Comparison of ENCODE assay signal across 1 cellular context in genomic region chr13:21055016-21055415, GRCh38.
TF ChIP-seq lines count a peak whose summit lies in the region.

No MANE protein-coding gene starts in this region.

TF ChIP-seq in SK-N-SH treated with all-trans-retinoic acid at 6 μM for 48 hours, 23 proteins besides CTCF, POLR2A, EP300 and RAD21 (continued from another document):
- TF ChIP-seq CREB5 (CRISPR knock-in tag; IDR thresholded peaks at IDR 0.05; ENCODE audit: low read depth) = no peak
- TF ChIP-seq ZNF70 (CRISPR knock-in tag; IDR thresholded peaks at IDR 0.05) = no peak
- TF ChIP-seq GLIS3 (CRISPR knock-in tag; IDR thresholded peaks at IDR 0.05) = no peak
